Comparison of ENCODE assay signal across 12 cellular contexts in genomic region chr12:92130999-92131398, GRCh38. TPM values are rescaled to one million over a fixed set of nuclear protein-coding genes. Genes with fewer than 3 reads are reported as not detected.
DNase-seq lines count a peak whose midpoint lies in the region; ATAC-seq, FAIRE-seq and TF ChIP-seq lines count a peak whose summit lies in the region.
"Had no signal": no experiment of that assay in that cellular context is flagged by ENCODE, and none has a peak within 500 bp of the region (broad histone marks: within the 10 kb centered on the region; RNA-seq: fewer than 3 reads in every experiment).

No MANE protein-coding gene starts in this region.

- DNase-seq in activated CD4-positive, alpha-beta T cell treated with anti-CD3 and anti-CD28 coated beads, Interleukin-2, amount 10 ng/mL, durations not matched to agents 24 days and 14 days, result peak; percentile 59
- DNase-seq in activated CD4-positive, alpha-beta T cell treated with anti-CD3 and anti-CD28 coated beads, Interleukin-2, amount 50 U/mL, for 48 hours, result no peak
- DNase-seq in GM12891 (ENCODE audit: insufficient read length, low spot score) (no peak), ureter (ENCODE audit: low spot score) (no peak), islet precursor cell (no peak)
- DNase-seq in activated naive CD8-positive, alpha-beta T cell treated with anti-CD3 and anti-CD28 coated beads, Interleukin-2, amount 50 U/mL, for 24 hours, result no peak
- DNase-seq in natural killer cell treated with Interleukin-12 subunit alpha and Interleukin-12 subunit beta and Interleukin-15 and Interleukin-18, amount 100 ng/mL, for 72 hours (ENCODE audit: low spot score), result no peak
- DNase-seq: ACHN, activated gamma-delta T cell treated with Interleukin-2 at 50 U/mL for 16 hours, MV-4-11 had no signal

- peak overlapping the region; percentile 82 for H3K4me3 Mint-ChIP-seq in activated CD4-positive, alpha-beta T cell treated with anti-CD3 and anti-CD28 coated beads, Interleukin-2, amount 10 ng/mL, durations not matched to agents 24 days and 14 days
- peak overlapping the region; percentile 72 for H3K4me3 Mint-ChIP-seq in activated naive CD8-positive, alpha-beta T cell treated with anti-CD3 and anti-CD28 coated beads, Interleukin-2, amount 50 U/mL, for 24 hours
- peak overlapping the region; percentile 96 for H3K4me3 Mint-ChIP-seq in natural killer cell treated with Interleukin-12 subunit alpha and Interleukin-12 subunit beta and Interleukin-15 and Interleukin-18, amount 100 ng/mL, for 72 hours
- H3K4me3 Mint-ChIP-seq: type B pancreatic cell had no signal

- peak overlapping the region; percentile 94 for H3K27ac Mint-ChIP-seq in activated CD4-positive, alpha-beta T cell treated with anti-CD3 and anti-CD28 coated beads, Interleukin-2, amount 10 ng/mL, durations not matched to agents 24 days and 14 days
- H3K27ac Mint-ChIP-seq in activated naive CD8-positive, alpha-beta T cell treated with anti-CD3 and anti-CD28 coated beads, Interleukin-2, amount 50 U/mL, for 24 hours, result peak overlapping the region; percentile 90
- H3K27ac Mint-ChIP-seq in natural killer cell treated with Interleukin-12 subunit alpha and Interleukin-12 subunit beta and Interleukin-15 and Interleukin-18, amount 100 ng/mL, for 72 hours, result peak overlapping the region; percentile 92 to 95
- H3K27ac Mint-ChIP-seq: type B pancreatic cell had no signal

- ATAC-seq in activated naive CD8-positive, alpha-beta T cell treated with anti-CD3 and anti-CD28 coated beads, Interleukin-2, amount 50 U/mL, for 24 hours, result peak; percentile 31
- no peak for ATAC-seq in natural killer cell treated with Interleukin-12 subunit alpha and Interleukin-12 subunit beta and Interleukin-15 and Interleukin-18, amount 100 ng/mL, for 72 hours
- no peak for ATAC-seq in HG02623 (IDR thresholded peaks at IDR 0.05; ENCODE audit: unreplicated experiment)

- no peak for FAIRE-seq in GM12891 (lab: Jason Lieb, UNC)

- intact Hi-C loops in activated CD4-positive, alpha-beta T cell treated with anti-CD3 and anti-CD28 coated beads, Interleukin-2, amount 10 ng/mL, durations not matched to agents 24 days and 14 days (cut with micrococcal nuclease), result loop anchor here (1.0 to 5.0 kb wide), 6 partner anchors 13 to 796 kb away; partner anchors contain the start of gene EEA1

- H3K36me3 Mint-ChIP-seq in activated CD4-positive, alpha-beta T cell treated with anti-CD3 and anti-CD28 coated beads, Interleukin-2, amount 10 ng/mL, durations not matched to agents 24 days and 14 days (ENCODE audit: low read depth), result peaks cover 41% of the 10 kb centered on the region
- H3K36me3 Mint-ChIP-seq in activated naive CD8-positive, alpha-beta T cell treated with anti-CD3 and anti-CD28 coated beads, Interleukin-2, amount 50 U/mL, for 24 hours (ENCODE audit: low read depth), result peaks cover 45% of the 10 kb centered on the region
- H3K36me3 Mint-ChIP-seq in natural killer cell treated with Interleukin-12 subunit alpha and Interleukin-12 subunit beta and Interleukin-15 and Interleukin-18, amount 100 ng/mL, for 72 hours, result peaks cover 6% of the 10 kb centered on the region

- 0 out of 2 replicates have a peak, but pooled peaks have one; percentile 15 for TF ChIP-seq POLR2A in GM12891 (IDR thresholded peaks at IDR 0.05; ENCODE audit: low read depth, low read length)

- H3K4me1 Mint-ChIP-seq in activated CD4-positive, alpha-beta T cell treated with anti-CD3 and anti-CD28 coated beads, Interleukin-2, amount 10 ng/mL, durations not matched to agents 24 days and 14 days, result peaks cover 68% of the 10 kb centered on the region
- peaks cover 87% of the 10 kb centered on the region for H3K4me1 Mint-ChIP-seq in activated naive CD8-positive, alpha-beta T cell treated with anti-CD3 and anti-CD28 coated beads, Interleukin-2, amount 50 U/mL, for 24 hours
- H3K4me1 Mint-ChIP-seq in natural killer cell treated with Interleukin-12 subunit alpha and Interleukin-12 subunit beta and Interleukin-15 and Interleukin-18, amount 100 ng/mL, for 72 hours (ENCODE audit: low read depth in 2 of 2), result peaks cover 50 to 51% of the 10 kb centered on the region in 2 donors

- H3K9me3 Mint-ChIP-seq in activated CD4-positive, alpha-beta T cell treated with anti-CD3 and anti-CD28 coated beads, Interleukin-2, amount 10 ng/mL, durations not matched to agents 24 days and 14 days, result peaks cover 3% of the 10 kb centered on the region
- H3K9me3 Mint-ChIP-seq in activated naive CD8-positive, alpha-beta T cell treated with anti-CD3 and anti-CD28 coated beads, Interleukin-2, amount 50 U/mL, for 24 hours, result peaks cover 3% of the 10 kb centered on the region
- H3K9me3 Mint-ChIP-seq in natural killer cell treated with Interleukin-12 subunit alpha and Interleukin-12 subunit beta and Interleukin-15 and Interleukin-18, amount 100 ng/mL, for 72 hours, result no peaks in the 10 kb centered on the region
- H3K9me3 Mint-ChIP-seq: type B pancreatic cell had no signal

- no peaks in the 10 kb centered on the region for H3K27me3 Mint-ChIP-seq in activated CD4-positive, alpha-beta T cell treated with anti-CD3 and anti-CD28 coated beads, Interleukin-2, amount 10 ng/mL, durations not matched to agents 24 days and 14 days
- no peaks in the 10 kb centered on the region for H3K27me3 Mint-ChIP-seq in activated naive CD8-positive, alpha-beta T cell treated with anti-CD3 and anti-CD28 coated beads, Interleukin-2, amount 50 U/mL, for 24 hours
- no peaks in the 10 kb centered on the region for H3K27me3 Mint-ChIP-seq in natural killer cell treated with Interleukin-12 subunit alpha and Interleukin-12 subunit beta and Interleukin-15 and Interleukin-18, amount 100 ng/mL, for 72 hours
- H3K27me3 Mint-ChIP-seq: type B pancreatic cell had no signal

TF ChIP-seq in GM12891, 5 proteins besides CTCF, POLR2A, EP300 and RAD21:
- TF ChIP-seq PAX5 (IDR thresholded peaks at IDR 0.05; ENCODE audit: insufficient read depth, low read length, severe bottlenecking) (no peak), SPI1 (IDR thresholded peaks at IDR 0.05; ENCODE audit: low read depth, low read length) (no peak), TAF1 (IDR thresholded peaks at IDR 0.05; ENCODE audit: low read depth, low read length) (no peak), POU2F2 (IDR thresholded peaks at IDR 0.05; ENCODE audit: low read depth, low read length) (no peak)

RNA-seq across cellular contexts. Expression of gene BTG1, which starts 14.6 kb away (rescaled TPM):
- total RNA-seq in activated CD4-positive, alpha-beta T cell treated with anti-CD3 and anti-CD28 coated beads, Interleukin-2, amount 10 ng/mL, durations not matched to agents 24 days and 14 days, result 84.2 and 90.8 TPM in 2 replicates
- polyA plus RNA-seq in GM12891 (2012; ENCODE audit: low read depth, missing spikeins), result 117 TPM
- 100 to 1,000 TPM in 1 of 2 donors, 10 to 100 TPM in 1; 80.0 to 249 TPM for total RNA-seq in natural killer cell treated with Interleukin-12 subunit alpha and Interleukin-12 subunit beta and Interleukin-15 and Interleukin-18, amount 100 ng/mL, for 72 hours
- 139 TPM for total RNA-seq in ureter
